Comparison of ENCODE assay signal across 1 cellular context in the genomic region with DNA sequence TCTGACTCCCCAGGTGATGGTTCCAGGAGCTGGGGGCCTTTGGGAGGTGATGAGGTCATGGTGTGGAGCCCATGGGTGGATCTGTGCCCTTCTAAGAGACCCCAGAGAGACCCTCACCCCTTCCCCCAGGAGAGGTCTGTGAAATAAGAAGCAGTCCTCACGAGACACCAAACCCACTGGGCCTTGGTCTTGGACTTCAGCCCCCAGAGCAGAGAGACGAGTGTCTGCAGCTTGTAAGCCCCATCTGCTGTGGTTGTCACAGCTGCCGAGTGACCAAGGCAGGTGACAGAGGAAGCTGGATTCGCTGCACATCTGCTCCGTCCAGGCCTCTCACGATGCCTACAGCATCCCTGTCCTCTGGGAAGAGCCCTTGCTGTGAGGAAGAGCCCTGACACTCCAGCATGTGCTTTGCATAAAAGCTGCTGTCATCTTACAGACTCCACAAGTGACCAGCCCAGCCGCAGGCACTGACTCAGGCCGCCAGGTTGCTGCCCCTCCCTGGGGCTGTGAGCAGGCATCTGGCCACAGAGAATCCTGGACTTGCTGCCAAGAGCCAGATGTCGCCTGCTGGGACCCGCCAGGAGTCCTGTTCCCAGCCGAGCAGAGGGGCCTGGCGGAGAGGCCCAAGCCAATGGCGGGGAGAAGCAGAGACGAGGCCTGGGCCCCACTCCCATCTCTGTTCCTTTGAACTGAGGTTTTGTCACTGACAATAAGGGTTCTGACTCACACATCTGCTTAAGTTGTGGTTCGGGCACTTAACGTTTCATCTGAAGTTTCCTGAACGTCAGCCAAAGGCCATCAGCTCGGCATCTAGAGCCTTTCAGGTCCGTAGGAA.
TF ChIP-seq lines count a peak whose summit lies in the region.

No MANE protein-coding gene starts in this region.

TF ChIP-seq in H1, 55 proteins besides CTCF, POLR2A, EP300 and RAD21:
- TF ChIP-seq RXRA (IDR thresholded peaks at IDR 0.05; ENCODE audit: insufficient read depth, low read depth, low read length), result no peak
- TF ChIP-seq MAX (IDR thresholded peaks at IDR 0.05), result no peak
- TF ChIP-seq FOSL1 (IDR thresholded peaks at IDR 0.05; ENCODE audit: insufficient read depth, low read depth, low read length), result no peak
- no peak for TF ChIP-seq TCF12 (IDR thresholded peaks at IDR 0.05; ENCODE audit: low read depth, low read length)
- no peak for TF ChIP-seq SAP30 (IDR thresholded peaks at IDR 0.05; ENCODE audit: insufficient read depth, insufficient replicate concordance, low read length)
- TF ChIP-seq MAFK (IDR thresholded peaks at IDR 0.05; ENCODE audit: low read depth, low read length), result no peak
- no peak for TF ChIP-seq RBBP5 (IDR thresholded peaks at IDR 0.05; ENCODE audit: borderline replicate concordance, low read depth, low read length)
- TF ChIP-seq TEAD4 (IDR thresholded peaks at IDR 0.05; ENCODE audit: low read depth, low read length), result no peak
- no peak for TF ChIP-seq HDAC6 (IDR thresholded peaks at IDR 0.05; ENCODE audit: low read depth, low read length)
- no peak for TF ChIP-seq E2F6 (IDR thresholded peaks at IDR 0.05)
- no peak for TF ChIP-seq TAF7 (optimal IDR thresholded peaks at IDR 0.05; ENCODE audit: borderline replicate concordance, low read depth, low read length)
- TF ChIP-seq BACH1 (IDR thresholded peaks at IDR 0.05; ENCODE audit: low read length), result no peak
- TF ChIP-seq ZNF274 (IDR thresholded peaks at IDR 0.05; ENCODE audit: borderline replicate concordance, extremely low read depth, low read length), result no peak
- TF ChIP-seq ASH2L (IDR thresholded peaks at IDR 0.05; ENCODE audit: low read length), result no peak
- TF ChIP-seq KDM1A (IDR thresholded peaks at IDR 0.05; ENCODE audit: borderline replicate concordance, low read length), result no peak
